13 cellular contexts compared by ENCODE assay signal in genomic region chr16:52435573-52435972, GRCh38.
DNase-seq lines count a peak whose midpoint lies in the region; ATAC-seq and TF ChIP-seq lines count a peak whose summit lies in the region.
"Had no signal": no experiment of that assay in that cellular context is flagged by ENCODE, and none has a peak within 500 bp of the region (broad histone marks: within the 10 kb centered on the region; RNA-seq: fewer than 3 reads in every experiment).

No MANE protein-coding gene starts in this region.

- no peak for ATAC-seq in GM21528 (IDR thresholded peaks at IDR 0.05; ENCODE audit: low FRiP score, unreplicated experiment)

- H3K9me3 ChIP-seq in endodermal cell (ENCODE audit: control insufficient read depth, low read length): peaks cover 5% of the 10 kb centered on the region
- no peaks in the 10 kb centered on the region for H3K9me3 ChIP-seq in uterus

- H3K4me1 ChIP-seq in endodermal cell (ENCODE audit: control insufficient read depth, insufficient read depth, low read length) (no peaks in the 10 kb centered on the region), uterus (no peaks in the 10 kb centered on the region)
- H3K4me1 ChIP-seq: spleen had no signal

- TF ChIP-seq CTCF in endodermal cell (conservative IDR thresholded peaks at IDR 0.05) (no peak), uterus (IDR thresholded peaks at IDR 0.05) (no peak)

- no peaks in the 10 kb centered on the region for H3K27me3 Mint-ChIP-seq in endodermal cell (ENCODE audit: insufficient read depth)
- H3K27me3 Mint-ChIP-seq: activated CD4-positive, alpha-beta T cell treated with anti-CD3 and anti-CD28 coated beads, Interleukin-2, amount 10 ng/mL, durations not matched to agents 24 days and 14 days; naive B cell had no signal

- no peak for TF ChIP-seq POLR2A in uterus (IDR thresholded peaks at IDR 0.05)

- intact Hi-C loops in uterus (cut with DNase I; ENCODE audit: low total_unique reads): no loop called here

- H3K27me3 ChIP-seq in endodermal cell (ENCODE audit: control insufficient read depth, insufficient read depth, low read length, poor library complexity, severe bottlenecking) (no peaks in the 10 kb centered on the region), uterus (no peaks in the 10 kb centered on the region)
- H3K27me3 ChIP-seq: cardiac muscle cell, spleen had no signal

- no peak overlapping the region for H3K4me3 Mint-ChIP-seq in endodermal cell
- H3K4me3 Mint-ChIP-seq: activated CD4-positive, alpha-beta T cell treated with anti-CD3 and anti-CD28 coated beads, Interleukin-2, amount 10 ng/mL, durations not matched to agents 24 days and 14 days; naive B cell had no signal

- DNase-seq in NCI-H1417 (lab: John Stamatoyannopoulos, UW) (peak; percentile 85 to 99 (median 87)), NCI-H510A (lab: John Stamatoyannopoulos, UW) (peak; percentile 83), endodermal cell (no peak), EL (no peak), uterus (no peak)
- DNase-seq in stimulated activated CD4-positive, alpha-beta T cell treated with anti-CD3 and anti-CD28 coated beads, Interleukin-4, amount 100 ng/mL, for 24 hours: no peak
- DNase-seq: activated CD4-positive, alpha-beta T cell treated with anti-CD3 and anti-CD28 coated beads, Interleukin-2, amount 10 ng/mL, durations not matched to agents 24 days and 14 days; MM.1S; naive B cell; spleen; stimulated activated CD8-positive, alpha-beta memory T cell treated with anti-CD3 and anti-CD28 coated beads, Interleukin-4, amount 100 ng/mL, for 48 hours had no signal

- peaks cover 5% of the 10 kb centered on the region for H3K9me3 Mint-ChIP-seq in endodermal cell
- H3K9me3 Mint-ChIP-seq: activated CD4-positive, alpha-beta T cell treated with anti-CD3 and anti-CD28 coated beads, Interleukin-2, amount 10 ng/mL, durations not matched to agents 24 days and 14 days had no signal

- H3K4me3 ChIP-seq in endodermal cell (ENCODE audit: low read length) (no peak overlapping the region), uterus (no peak overlapping the region)
- H3K4me3 ChIP-seq: cardiac muscle cell, spleen had no signal

- 75 to 82% methylated on average over 3 to 6 of the region's 6 CpGs for WGBS in endodermal cell (ENCODE audit: insufficient coverage in 1 of 2, insufficient read length in 1 of 2), 2 experiments

- H3K27ac Mint-ChIP-seq in endodermal cell: no peak overlapping the region
- H3K27ac Mint-ChIP-seq: activated CD4-positive, alpha-beta T cell treated with anti-CD3 and anti-CD28 coated beads, Interleukin-2, amount 10 ng/mL, durations not matched to agents 24 days and 14 days; naive B cell had no signal

- peaks cover 4% of the 10 kb centered on the region for H3K4me1 Mint-ChIP-seq in endodermal cell
- H3K4me1 Mint-ChIP-seq: activated CD4-positive, alpha-beta T cell treated with anti-CD3 and anti-CD28 coated beads, Interleukin-2, amount 10 ng/mL, durations not matched to agents 24 days and 14 days; naive B cell had no signal

- H3K36me3 ChIP-seq in endodermal cell (ENCODE audit: control insufficient read depth, insufficient read depth, low read length): no peaks in the 10 kb centered on the region
- H3K36me3 ChIP-seq in uterus: no peaks in the 10 kb centered on the region
- H3K36me3 ChIP-seq: cardiac muscle cell, spleen had no signal

- H3K9ac ChIP-seq in endodermal cell (ENCODE audit: extremely low read depth, low read length, poor library complexity, severe bottlenecking): no peak overlapping the region

- H3K36me3 Mint-ChIP-seq in endodermal cell (ENCODE audit: low read depth): peaks cover 17% of the 10 kb centered on the region
- H3K36me3 Mint-ChIP-seq: naive B cell had no signal

- peak overlapping the region; percentile 99 for H3K27ac ChIP-seq in endodermal cell (ENCODE audit: low read depth, low read length)
- no peak overlapping the region for H3K27ac ChIP-seq in uterus
- H3K27ac ChIP-seq: cardiac muscle cell, spleen had no signal

Comparison
In these comparisons a context has a peak if more than half of its experiments do, and no peak if none do; other contexts are left out.
1. DNase-seq: peak in NCI-H1417 (3 of 3) and NCI-H510A (single experiment); none in endodermal cell (single experiment), EL (single experiment), uterus (0 of 2) and stimulated activated CD4-positive, alpha-beta T cell treated with anti-CD3 and anti-CD28 coated beads, Interleukin-4, amount 100 ng/mL, for 24 hours (single experiment).